ENCODE assay signal across 10 cellular contexts in the genomic region with DNA sequence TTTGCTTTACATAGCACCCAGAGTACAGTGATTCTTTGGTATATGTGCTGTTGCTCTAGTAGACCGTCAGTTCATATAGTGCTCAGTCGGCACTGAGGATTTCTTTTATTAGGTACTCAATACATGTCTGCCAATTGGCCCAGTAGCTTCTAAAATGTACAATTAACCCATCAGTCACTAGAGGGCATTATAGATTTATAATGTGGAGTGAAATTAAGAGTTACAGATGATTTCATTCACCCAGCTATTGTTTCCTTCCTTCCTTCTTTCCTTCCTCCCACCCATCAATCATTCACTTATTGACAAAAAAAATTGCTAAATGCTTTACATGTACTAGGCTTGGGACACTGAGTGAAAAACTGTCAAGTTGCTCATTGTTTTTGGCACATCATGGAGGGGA.
A peak's percentile ranks its signal among the peaks of the same experiment; 100 is the strongest.
DNase-seq lines count a peak whose midpoint lies in the region; ATAC-seq, FAIRE-seq and TF ChIP-seq lines count a peak whose summit lies in the region.
"Had no signal": no experiment of that assay in that cellular context is flagged by ENCODE, and none has a peak within 500 bp of the region (broad histone marks: within the 10 kb centered on the region; RNA-seq: fewer than 3 reads in every experiment).

No MANE protein-coding gene starts in this region.

- no peaks in the 10 kb centered on the region for H3K36me3 Mint-ChIP-seq in type B pancreatic cell

- peaks cover 5% of the 10 kb centered on the region for H3K27me3 Mint-ChIP-seq in type B pancreatic cell

- CTCF ChIA-PET in endothelial cell of umbilical vein (lab: Charles Lee), result interaction anchor here (0.6 to 5.5 kb wide), 37 partner anchors 8 to 1342 kb away, joined by 3 to 105 read pairs (median 4); a partner anchor contains a TSS

- no peaks in the 10 kb centered on the region for H4K20me1 ChIP-seq in endothelial cell of umbilical vein (replicated peaks; ENCODE audit: control insufficient read depth, extremely low read depth, insufficient read depth, low read length)

- H3K79me2 ChIP-seq in endothelial cell of umbilical vein (ENCODE audit: control insufficient read depth, insufficient read depth, low read length), result no peaks in the 10 kb centered on the region

- H3K9me3 Mint-ChIP-seq in type B pancreatic cell, result peaks cover 11% of the 10 kb centered on the region
- H3K9me3 Mint-ChIP-seq: activated CD4-positive, alpha-beta T cell treated with anti-CD3 and anti-CD28 coated beads, Interleukin-2, amount 10 ng/mL, durations not matched to agents 7 days and 5 days had no signal

- DNase-seq in heart right ventricle (no peak), cardiac septum (ENCODE audit: low spot score) (no peak), NCI-H774 (lab: John Stamatoyannopoulos, UW) (peak; percentile 10), endothelial cell of umbilical vein (ENCODE audit: low read depth, low spot score) (peak; percentile 68), type B pancreatic cell (ENCODE audit: extremely low spot score, unreplicated experiment) (no peak), uterus (no peak), testis (no peak)
- DNase-seq: activated CD4-positive, alpha-beta T cell treated with anti-CD3 and anti-CD28 coated beads, Interleukin-2, amount 10 ng/mL, durations not matched to agents 7 days and 5 days; hippocampal formation had no signal

- dilution Hi-C loops in endothelial cell of umbilical vein (cut with MboI; ENCODE audit: extremely low pct_ligation_motif_present, low sequenced_read_pairs), result no loop called here

- no peak overlapping the region for H3K27ac ChIP-seq in heart right ventricle
- no peak overlapping the region for H3K27ac ChIP-seq in endothelial cell of umbilical vein (ENCODE audit: insufficient read depth, low read depth, low read length)
- H3K27ac ChIP-seq in uterus, result no peak overlapping the region
- H3K27ac ChIP-seq in testis, result no peak overlapping the region

- no peak for FAIRE-seq in endothelial cell of umbilical vein (lab: Jason Lieb, UNC)

- H3K4me2 ChIP-seq in endothelial cell of umbilical vein (ENCODE audit: insufficient read depth, low read length), result peak overlapping the region; percentile 15

- peaks cover 0 to 5% (median 0%) of the 10 kb centered on the region in 11 donors for H3K9me3 ChIP-seq in heart right ventricle
- no peaks in the 10 kb centered on the region for H3K9me3 ChIP-seq in endothelial cell of umbilical vein (replicated peaks; ENCODE audit: control insufficient read depth, insufficient read depth, low read length)
- no peaks in the 10 kb centered on the region for H3K9me3 ChIP-seq in uterus
- H3K9me3 ChIP-seq in testis, result no peaks in the 10 kb centered on the region

- no peak overlapping the region for H2AFZ ChIP-seq in endothelial cell of umbilical vein (ENCODE audit: low read depth, low read length)

- H3K9me1 ChIP-seq in endothelial cell of umbilical vein (replicated peaks; ENCODE audit: control insufficient read depth, extremely low read depth, insufficient read depth, low read length), result no peaks in the 10 kb centered on the region

- peak in 6 of 9 donors; percentile 21 to 40 (median 31) for TF ChIP-seq CTCF in heart right ventricle (IDR thresholded peaks at IDR 0.05)
- TF ChIP-seq CTCF in endothelial cell of umbilical vein (IDR thresholded peaks at IDR 0.05; ENCODE audit: extremely low read depth in 1 of 2, insufficient read depth in 1 of 2, low read depth in 1 of 2, low read length in 2 of 2), result peak in 1 of 2 donors; percentile 19
- peak; percentile 65 for TF ChIP-seq CTCF in type B pancreatic cell (conservative IDR thresholded peaks at IDR 0.05)
- no peak for TF ChIP-seq CTCF in uterus (IDR thresholded peaks at IDR 0.05)
- no peak for TF ChIP-seq CTCF in testis (IDR thresholded peaks at IDR 0.05)

- no peak overlapping the region for H3K9ac ChIP-seq in endothelial cell of umbilical vein (replicated peaks; ENCODE audit: extremely low read depth, insufficient read depth, low read length)

- H3K36me3 ChIP-seq in heart right ventricle (no peaks in the 10 kb centered on the region), endothelial cell of umbilical vein (ENCODE audit: control insufficient read depth in 2 of 2, extremely low read depth in 1 of 2, insufficient read depth in 2 of 2, low read length in 2 of 2) (no peaks in the 10 kb centered on the region), uterus (no peaks in the 10 kb centered on the region), testis (ENCODE audit: low read depth, missing control alignments) (no peaks in the 10 kb centered on the region)

- H3K4me1 ChIP-seq in heart right ventricle (peaks cover 0 to 32% (median 12%) of the 10 kb centered on the region in 9 donors), endothelial cell of umbilical vein (ENCODE audit: control insufficient read depth, extremely low read depth, insufficient read depth, low read length) (peaks cover 19% of the 10 kb centered on the region), uterus (no peaks in the 10 kb centered on the region), testis (no peaks in the 10 kb centered on the region)

- POLR2A ChIA-PET in endothelial cell of umbilical vein (lab: Charles Lee), result interaction anchor here (1.3 kb wide), 1 partner anchor 50 kb away, joined by 3 read pairs; no protein-coding TSS in a partner anchor

- WGBS in heart right ventricle, 2 donors, result 54 to 56% methylated on average over 2 of the region's 2 CpGs
- WGBS in testis, 2 donors, result 71 to 82% methylated on average over 2 of the region's 2 CpGs

- intact Hi-C loops in heart right ventricle (cut with DNase I) (loop anchor here in 2 of 10 donors (10.0 kb wide), 2 partner anchors 936 to 1106 kb away; no protein-coding TSS in a partner anchor), cardiac septum (cut with DNase I) (loop anchor here (10.0 kb wide), 1 partner anchor 1106 kb away; no protein-coding TSS in a partner anchor), endothelial cell of umbilical vein (cut with micrococcal nuclease) (loop anchor here (1.0 to 5.0 kb wide), 5 partner anchors 104 to 1231 kb away; no protein-coding TSS in a partner anchor), uterus (cut with DNase I; ENCODE audit: low total_unique reads) (no loop called here), testis (cut with DNase I; ENCODE audit: low total_unique reads) (no loop called here)

- no peak for ATAC-seq in heart right ventricle
- ATAC-seq in HG03520 (IDR thresholded peaks at IDR 0.05; ENCODE audit: unreplicated experiment), result no peak

- H3K4me3 ChIP-seq in heart right ventricle (no peak overlapping the region), endothelial cell of umbilical vein (replicated peaks in 1 of 3; ENCODE audit: insufficient read depth in 1 of 3, low read depth in 1 of 3, low read length in 3 of 3) (no peak overlapping the region), uterus (no peak overlapping the region), testis (no peak overlapping the region)

- peaks cover 20% of the 10 kb centered on the region for H3K4me1 Mint-ChIP-seq in type B pancreatic cell (ENCODE audit: unreplicated experiment)
- H3K4me1 Mint-ChIP-seq: activated CD4-positive, alpha-beta T cell treated with anti-CD3 and anti-CD28 coated beads, Interleukin-2, amount 10 ng/mL, durations not matched to agents 7 days and 5 days had no signal

- H3K27me3 ChIP-seq in heart right ventricle, result no peaks in the 10 kb centered on the region
- H3K27me3 ChIP-seq in endothelial cell of umbilical vein (ENCODE audit: control insufficient read depth in 2 of 2, insufficient read depth in 2 of 2, low read length in 2 of 2), result no peaks in the 10 kb centered on the region
- H3K27me3 ChIP-seq in uterus, result no peaks in the 10 kb centered on the region
- H3K27me3 ChIP-seq in testis, result no peaks in the 10 kb centered on the region

- H3K27ac Mint-ChIP-seq in type B pancreatic cell, result no peak overlapping the region
- H3K27ac Mint-ChIP-seq: activated CD4-positive, alpha-beta T cell treated with anti-CD3 and anti-CD28 coated beads, Interleukin-2, amount 10 ng/mL, durations not matched to agents 7 days and 5 days had no signal

- H3K4me3 Mint-ChIP-seq in type B pancreatic cell, result no peak overlapping the region
- H3K4me3 Mint-ChIP-seq: activated CD4-positive, alpha-beta T cell treated with anti-CD3 and anti-CD28 coated beads, Interleukin-2, amount 10 ng/mL, durations not matched to agents 7 days and 5 days had no signal

- no TSS peak for BruUV-seq in endothelial cell of umbilical vein (replicated peaks; lab: Mats Ljungman, UMichigan)

- TF ChIP-seq POLR2A in endothelial cell of umbilical vein (IDR thresholded peaks at IDR 0.05; ENCODE audit: low read depth, low read length) (no peak), uterus (IDR thresholded peaks at IDR 0.05) (no peak), testis (IDR thresholded peaks at IDR 0.05) (no peak)

TF ChIP-seq in endothelial cell of umbilical vein, 7 proteins besides CTCF, POLR2A, EP300 and RAD21:
- TF ChIP-seq JUN (IDR thresholded peaks at IDR 0.05; ENCODE audit: borderline replicate concordance, insufficient read depth, insufficient read length, low read depth) (peak; percentile 7), FOS (IDR thresholded peaks at IDR 0.05; ENCODE audit: borderline replicate concordance, insufficient read depth, low read length) (peak; percentile 16)
- TF ChIP-seq, protein P1, sequence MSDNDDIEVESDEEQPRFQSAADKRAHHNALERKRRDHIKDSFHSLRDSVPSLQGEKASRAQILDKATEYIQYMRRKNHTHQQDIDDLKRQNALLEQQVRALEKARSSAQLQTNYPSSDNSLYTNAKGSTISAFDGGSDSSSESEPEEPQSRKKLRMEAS (IDR thresholded peaks at IDR 0.05; ENCODE audit: insufficient read depth, insufficient read length), result no peak

Comparison
In these comparisons a context has a peak if more than half of its experiments do, and no peak if none do; other contexts are left out.
1. DNase-seq: peak in NCI-H774 (single experiment) and endothelial cell of umbilical vein (single experiment); none in heart right ventricle (0 of 2), cardiac septum (single experiment), type B pancreatic cell (single experiment), uterus (0 of 2) and testis (single experiment).
2. CTCF ChIP-seq: peak in heart right ventricle (6 of 9) and type B pancreatic cell (single experiment); none in uterus (0 of 4) and testis (0 of 3).
3. intact Hi-C loops: an anchor here in cardiac septum (10.0 kb wide) and endothelial cell of umbilical vein (1.0 to 5.0 kb wide); none called in uterus and testis.